8 cellular contexts compared by ENCODE assay signal in the genomic region with DNA sequence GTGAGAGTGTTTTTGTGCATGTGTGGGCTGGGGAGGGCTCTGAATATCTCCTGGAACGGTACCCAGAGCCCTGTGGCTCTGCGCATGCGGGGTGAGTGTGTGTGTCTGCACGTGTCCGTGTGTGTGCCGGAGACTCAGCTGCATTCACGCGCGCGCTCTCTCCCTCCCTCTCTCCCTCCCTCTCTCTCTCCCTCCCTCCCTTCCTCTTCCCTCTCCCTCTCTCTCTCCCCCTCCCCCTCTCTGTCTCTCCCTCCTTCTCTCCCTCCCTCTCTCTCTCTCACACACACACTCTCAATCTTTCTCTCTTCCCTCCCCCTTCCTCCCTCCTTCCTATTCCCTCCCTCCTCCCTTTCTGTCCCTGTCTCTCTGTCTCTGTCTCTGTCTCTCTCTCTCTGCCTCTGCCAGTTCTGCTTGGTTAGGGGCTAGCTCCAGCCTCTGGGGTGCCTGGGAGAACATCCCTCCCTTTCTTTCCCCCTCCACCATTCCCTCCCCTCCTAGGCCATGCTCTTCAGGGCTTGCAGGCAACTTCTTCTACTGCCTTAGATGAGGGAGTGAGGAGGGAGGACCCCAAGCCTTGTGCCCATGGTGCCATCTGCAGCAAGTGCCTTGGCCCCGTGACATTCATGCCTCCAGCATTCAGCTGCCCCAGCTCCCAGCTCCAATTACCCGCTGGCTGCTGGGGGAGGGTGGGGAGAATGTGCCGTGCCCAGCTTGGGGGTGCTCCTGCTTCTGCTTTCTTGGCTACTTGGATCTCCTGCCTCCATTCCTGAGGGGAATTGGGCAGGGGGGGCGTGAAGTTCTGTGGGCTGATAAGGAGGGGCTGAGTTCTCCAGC. TPM values are rescaled to one million over a fixed set of nuclear protein-coding genes. Genes with fewer than 3 reads are reported as not detected.
DNase-seq lines count a peak whose midpoint lies in the region; ATAC-seq and TF ChIP-seq lines count a peak whose summit lies in the region.

No MANE protein-coding gene starts in this region.

- H3K14ac ChIP-seq in IMR-90 (replicated peaks; ENCODE audit: low read depth, low read length): peak overlapping the region; percentile 86

- BruUV-seq in IMR-90 (replicated peaks; lab: Mats Ljungman, UMichigan): no TSS peak

- peak overlapping the region; percentile 72 for H3K18ac ChIP-seq in IMR-90 (ENCODE audit: low read depth, low read length)

- ATAC-seq in IMR-90 (ENCODE audit: low read depth) (peak; percentile 53), GM19023 (IDR thresholded peaks at IDR 0.05; ENCODE audit: unreplicated experiment) (no peak)

- no peak for TF ChIP-seq EP300 in suprapubic skin (IDR thresholded peaks at IDR 0.05)

- peak overlapping the region; percentile 59 for H4K5ac ChIP-seq in IMR-90 (ENCODE audit: low read depth, low read length)

- DNase-seq in IMR-90 (peak; percentile 84), SJCRH30 (peak; percentile 79), activated gamma-delta T cell treated with Interleukin-2 at 50 U/mL for 16 hours (peak; percentile 72), germinal center (ENCODE audit: low spot score) (peak; percentile 45), osteoblast (ENCODE audit: insufficient read length, low spot score, missing footprints) (peak; percentile 96), suprapubic skin (ENCODE audit: low spot score in 2 of 2) (peak; percentile 94 to 95)

- peak overlapping the region; percentile 88 for H2BK20ac ChIP-seq in IMR-90 (ENCODE audit: low read depth, low read length)

- H3K9me1 ChIP-seq in IMR-90 (ENCODE audit: insufficient read depth, low read length): peaks cover 50% of the 10 kb centered on the region

- peaks cover 30 to 86% of the 10 kb centered on the region in 2 experiments for H3K79me1 ChIP-seq in IMR-90 (ENCODE audit: low read depth in 1 of 2, low read length in 2 of 2)

- H3K4me1 ChIP-seq in BLaER1 treated with 17β-estradiol and CSF1 and Interleukin-3, amounts not matched to agents 10 nM and 100 nM: peaks cover 99 to 100% (median 100%) of the 10 kb centered on the region in 10 experiments
- H3K4me1 ChIP-seq in IMR-90 (ENCODE audit: control insufficient read depth, insufficient read depth, low read length) (peaks cover 57% of the 10 kb centered on the region), SJCRH30 (peaks cover 59% of the 10 kb centered on the region), osteoblast (ENCODE audit: insufficient read depth, low read length) (peaks cover 70% of the 10 kb centered on the region), suprapubic skin (peaks cover 98% of the 10 kb centered on the region)

- H3K9me3 ChIP-seq in BLaER1 treated with 17β-estradiol and CSF1 and Interleukin-3, amounts not matched to agents 10 nM and 100 nM (replicated peaks in 1 of 11): no peaks in the 10 kb centered on the region
- H3K9me3 ChIP-seq in IMR-90 (ENCODE audit: control insufficient read depth, insufficient read depth, low read length): no peaks in the 10 kb centered on the region
- no peaks in the 10 kb centered on the region for H3K9me3 ChIP-seq in SJCRH30 (replicated peaks)
- H3K9me3 ChIP-seq in osteoblast (ENCODE audit: low read depth, low read length): no peaks in the 10 kb centered on the region
- no peaks in the 10 kb centered on the region for H3K9me3 ChIP-seq in suprapubic skin

- peak overlapping the region; percentile 33 to 57 (median 45) for H3K4me3 ChIP-seq in BLaER1 treated with 17β-estradiol and CSF1 and Interleukin-3, amounts not matched to agents 10 nM and 100 nM
- H3K4me3 ChIP-seq in IMR-90 (ENCODE audit: insufficient read depth, low read depth, low read length): peak overlapping the region; percentile 23
- H3K4me3 ChIP-seq in SJCRH30: peak overlapping the region; percentile 48
- H3K4me3 ChIP-seq in osteoblast (ENCODE audit: insufficient read depth, low read length): peak overlapping the region; percentile 65
- H3K4me3 ChIP-seq in suprapubic skin: peak overlapping the region; percentile 39

- H3K79me2 ChIP-seq in osteoblast (ENCODE audit: insufficient read depth, low read length): peaks cover 49% of the 10 kb centered on the region

- no peak for TF ChIP-seq CTCF in IMR-90 (conservative IDR thresholded peaks at IDR 0.05; ENCODE audit: low read depth, low read length)
- TF ChIP-seq CTCF in osteoblast (IDR thresholded peaks at IDR 0.05; ENCODE audit: extremely low read depth, low read depth, low read length): no peak
- TF ChIP-seq CTCF in suprapubic skin (IDR thresholded peaks at IDR 0.05): no peak

- in situ Hi-C loops in IMR-90 (cut with MboI; ENCODE audit: low sequenced_read_pairs): no loop called here

- WGBS in IMR-90 (ENCODE audit: extremely low coverage in 2 of 2, insufficient read length in 1 of 2), 2 experiments: 0% methylated on average over 1 of the region's 14 CpGs; no CpG with 5 or more reads in 1 of the 2 experiments
- 2% methylated on average over 11 of the region's 14 CpGs for WGBS in suprapubic skin

- peak overlapping the region; percentile 96 for H3K4ac ChIP-seq in IMR-90 (ENCODE audit: low read depth, low read length)

- H3K36me3 ChIP-seq in BLaER1 treated with 17β-estradiol and CSF1 and Interleukin-3, amounts not matched to agents 10 nM and 100 nM: no peaks in the 10 kb centered on the region
- H3K36me3 ChIP-seq in IMR-90 (ENCODE audit: control insufficient read depth, insufficient read depth, low read length) (no peaks in the 10 kb centered on the region), SJCRH30 (no peaks in the 10 kb centered on the region), osteoblast (ENCODE audit: insufficient read depth, low read length) (no peaks in the 10 kb centered on the region), suprapubic skin (peaks cover under 1% of the 10 kb centered on the region)

- peak overlapping the region; percentile 61 to 85 (median 76) for H3K9ac ChIP-seq in BLaER1 treated with 17β-estradiol and CSF1 and Interleukin-3, amounts not matched to agents 10 nM and 100 nM
- H3K9ac ChIP-seq in IMR-90 (ENCODE audit: low read depth, low read length): peak overlapping the region; percentile 40

- peak overlapping the region; percentile 63 to 93 (median 85); a peak in 21 of 22 replicates for H3K27ac ChIP-seq in BLaER1 treated with 17β-estradiol and CSF1 and Interleukin-3, amounts not matched to agents 10 nM and 100 nM
- peak overlapping the region; percentile 56 for H3K27ac ChIP-seq in IMR-90 (ENCODE audit: insufficient read depth, low read length)
- H3K27ac ChIP-seq in SJCRH30: 0 out of 2 replicates have a peak overlapping the region, but pooled peaks have one; percentile 5
- peak overlapping the region; percentile 71 for H3K27ac ChIP-seq in osteoblast (ENCODE audit: low read depth, low read length)
- peak overlapping the region; percentile 91 for H3K27ac ChIP-seq in suprapubic skin

- TF ChIP-seq RAD21 in IMR-90 (IDR thresholded peaks at IDR 0.05; ENCODE audit: low read length): no peak

- peak overlapping the region; percentile 99 for H2AK9ac ChIP-seq in IMR-90 (replicated peaks; ENCODE audit: low read depth, low read length, poor library complexity)

- dilution Hi-C loops in IMR-90 (cut with HindIII; ENCODE audit: low sequenced_read_pairs, unreplicated experiment): no loop called here

- peak overlapping the region; percentile 93 to 99 (median 97) for H3K4me2 ChIP-seq in BLaER1 treated with 17β-estradiol and CSF1 and Interleukin-3, amounts not matched to agents 10 nM and 100 nM
- H3K4me2 ChIP-seq in IMR-90 (ENCODE audit: low read depth, low read length): peak overlapping the region; percentile 90
- H3K4me2 ChIP-seq in osteoblast (ENCODE audit: insufficient read depth, low read length): peak overlapping the region; percentile 82

- peak overlapping the region; percentile 95 for H2AK5ac ChIP-seq in IMR-90 (ENCODE audit: low read depth, low read length)

- CTCF ChIA-PET in IMR-90 (lab: Yijun Ruan, JAX): interaction anchor here (0.9 to 1.3 kb wide), 2 partner anchors 11 to 17 kb away, joined by 3 read pairs; no protein-coding TSS in a partner anchor

- TF ChIP-seq POLR2A in IMR-90 (IDR thresholded peaks at IDR 0.05; ENCODE audit: low read depth, low read length): no peak
- no peak for TF ChIP-seq POLR2A in suprapubic skin (IDR thresholded peaks at IDR 0.05)

- H2BK5ac ChIP-seq in IMR-90 (ENCODE audit: low read depth, low read length, poor library complexity, severe bottlenecking): peak overlapping the region; percentile 74

- H2AFZ ChIP-seq in IMR-90 (replicated peaks; ENCODE audit: low read length, poor library complexity) (peak overlapping the region; percentile 95), osteoblast (ENCODE audit: low read length) (peak overlapping the region; percentile 77)

- peak overlapping the region; percentile 82 for H2BK120ac ChIP-seq in IMR-90 (ENCODE audit: low read depth, low read length)

- H3K56ac ChIP-seq in IMR-90 (ENCODE audit: extremely low read depth, insufficient read depth, low read length): peak overlapping the region; percentile 64; the same call in 1 of the 2 replicates

- peak overlapping the region; percentile 55; the same call in 2 of the 3 replicates for H2BK15ac ChIP-seq in IMR-90 (ENCODE audit: low read depth, low read length)

- intact Hi-C loops in IMR-90 (cut with micrococcal nuclease): loop anchor here (2.0 kb wide), 1 partner anchor 42 kb away; no protein-coding TSS in a partner anchor

- H3K23ac ChIP-seq in IMR-90 (ENCODE audit: low read depth, low read length): peak overlapping the region; percentile 97

- no peaks in the 10 kb centered on the region for H3K27me3 ChIP-seq in BLaER1 treated with 17β-estradiol and CSF1 and Interleukin-3, amounts not matched to agents 10 nM and 100 nM
- no peaks in the 10 kb centered on the region for H3K27me3 ChIP-seq in IMR-90 (ENCODE audit: control insufficient read depth, insufficient read depth, low read length)
- no peaks in the 10 kb centered on the region for H3K27me3 ChIP-seq in SJCRH30
- no peaks in the 10 kb centered on the region for H3K27me3 ChIP-seq in osteoblast (ENCODE audit: insufficient read depth, low read length)
- H3K27me3 ChIP-seq in suprapubic skin: no peaks in the 10 kb centered on the region

- POLR2A ChIA-PET in IMR-90 (lab: Charles Lee; ENCODE audit: unreplicated experiment): no interaction called here

- peak overlapping the region; percentile 33 to 99 for H4K8ac ChIP-seq in IMR-90 (ENCODE audit: low read depth in 2 of 2, low read length in 2 of 2)

- H4K20me1 ChIP-seq in BLaER1 treated with 17β-estradiol and CSF1 and Interleukin-3, amounts not matched to agents 10 nM and 100 nM: peaks cover 0 to 7% (median 0%) of the 10 kb centered on the region in 11 experiments; a peak in 2 of 22 replicates
- H4K20me1 ChIP-seq in IMR-90 (ENCODE audit: insufficient read depth, low read length) (peaks cover 34% of the 10 kb centered on the region), osteoblast (ENCODE audit: insufficient read depth, low read length) (peaks cover 39% of the 10 kb centered on the region)

- H4K91ac ChIP-seq in IMR-90 (ENCODE audit: insufficient read depth, low read depth, low read length): peak overlapping the region; percentile 81

RNA-seq across cellular contexts. Expression of a gene that starts 6.4 kb away (rescaled TPM):
- total RNA-seq in IMR-90 (2012; rRNA removed): 20.8 and 22.0 TPM in 2 replicates
- 21.9 and 23.4 TPM in 2 replicates for polyA plus RNA-seq in IMR-90 (2012; rRNA removed)
- 22.4 and 25.8 TPM in 2 replicates for polyA plus RNA-seq in IMR-90 (2012; cell fraction: cytosol; rRNA removed)
- polyA plus RNA-seq in IMR-90 (2012; cell fraction: nucleus; rRNA removed; ENCODE audit: low replicate concordance): 17.8 and 22.5 TPM in 2 replicates
- total RNA-seq in SJCRH30 (2014; rRNA removed; shearing (Covaris generic)): 13.3 and 14.4 TPM in 2 replicates
- 30.6 and 33.3 TPM in 2 replicates for total RNA-seq in osteoblast
- 10 to 100 TPM; 32.6 to 69.9 (median 48.9) TPM for total RNA-seq in suprapubic skin

RNA-seq across cellular contexts. Expression of a gene that starts 14.9 kb away (rescaled TPM):
- 18.6 and 25.8 TPM in 2 replicates for total RNA-seq in IMR-90 (2012; rRNA removed)
- polyA plus RNA-seq in IMR-90 (2012; rRNA removed): 73.6 and 79.0 TPM in 2 replicates
- polyA plus RNA-seq in IMR-90 (2012; cell fraction: cytosol; rRNA removed): 29.9 and 49.0 TPM in 2 replicates
- polyA plus RNA-seq in IMR-90 (2012; cell fraction: nucleus; rRNA removed; ENCODE audit: low replicate concordance): 167 and 365 TPM in 2 replicates
- total RNA-seq in SJCRH30 (2014; rRNA removed; shearing (Covaris generic)): 41.8 and 55.0 TPM in 2 replicates
- 33.6 and 36.6 TPM in 2 replicates for total RNA-seq in osteoblast
- 100 to 1,000 TPM in 1 of 4 donors, 10 to 100 TPM in 3; 67.4 to 198 (median 80.3) TPM for total RNA-seq in suprapubic skin

RNA-seq across cellular contexts. Expression of a gene that starts 31.3 kb away (rescaled TPM):
- total RNA-seq in IMR-90 (2012; rRNA removed) (0.28 and 0.36 TPM in 2 replicates), osteoblast (5.1 and 7.1 TPM in 2 replicates), suprapubic skin (100 to 1,000 TPM in 2 of 4 donors, 10 to 100 TPM in 2; 62.1 to 184 (median 96.0) TPM)
- polyA plus RNA-seq in IMR-90 (2012; rRNA removed): 4.4 and 7.2 TPM in 2 replicates
- 4.1 and 8.6 TPM in 2 replicates for polyA plus RNA-seq in IMR-90 (2012; cell fraction: cytosol; rRNA removed)
- 11.1 and 25.2 TPM in 2 replicates for polyA plus RNA-seq in IMR-90 (2012; cell fraction: nucleus; rRNA removed; ENCODE audit: low replicate concordance)
- total RNA-seq in SJCRH30 (2014; rRNA removed; shearing (Covaris generic)): 1.0 and 1.4 TPM in 2 replicates

RNA-seq across cellular contexts. Expression of a gene that starts 52.6 kb away (rescaled TPM):
- total RNA-seq in IMR-90 (2012; rRNA removed): 28.3 and 29.7 TPM in 2 replicates
- 38.4 and 48.4 TPM in 2 replicates for polyA plus RNA-seq in IMR-90 (2012; rRNA removed)
- polyA plus RNA-seq in IMR-90 (2012; cell fraction: cytosol; rRNA removed): 12.2 and 14.7 TPM in 2 replicates
- polyA plus RNA-seq in IMR-90 (2012; cell fraction: nucleus; rRNA removed; ENCODE audit: low replicate concordance): 45.5 and 129 TPM in 2 replicates
- total RNA-seq in SJCRH30 (2014; rRNA removed; shearing (Covaris generic)): 72.9 and 76.1 TPM in 2 replicates
- 53.3 and 60.1 TPM in 2 replicates for total RNA-seq in osteoblast
- total RNA-seq in suprapubic skin: 100 to 1,000 TPM in 1 of 4 donors, 10 to 100 TPM in 3; 69.3 to 166 (median 86.9) TPM

RNA-seq across cellular contexts. Expression of a gene that starts 53.9 kb away (rescaled TPM):
- total RNA-seq in IMR-90 (2012; rRNA removed) (not detected in 2 replicates), osteoblast (not detected in 2 replicates), suprapubic skin (1 to 10 TPM in 1 of 4 donors, not detected in 3; 5.0 TPM)
- not detected in 2 replicates for polyA plus RNA-seq in IMR-90 (2012; rRNA removed)
- polyA plus RNA-seq in IMR-90 (2012; cell fraction: cytosol; rRNA removed): 0.03 and 0.05 TPM in 2 replicates
- polyA plus RNA-seq in IMR-90 (2012; cell fraction: nucleus; rRNA removed; ENCODE audit: low replicate concordance): 0.04 TPM in 1 of 2 replicates, not detected in the other
- total RNA-seq in SJCRH30 (2014; rRNA removed; shearing (Covaris generic)): 0.55 and 1.4 TPM in 2 replicates

Comparison
In these comparisons a context has a peak if more than half of its experiments do, and no peak if none do; other contexts are left out.
1. H3K27ac ChIP-seq: peak in every context shown above with its lines; median percentile 91 in suprapubic skin; 85 in BLaER1 treated with 17β-estradiol and CSF1 and Interleukin-3, amounts not matched to agents 10 nM and 100 nM; 71 in osteoblast; 56 in IMR-90; 5 in SJCRH30.
2. DNase-seq: peak in every context shown above with its lines; median percentile 96 in osteoblast; 94 in suprapubic skin; 84 in IMR-90; 79 in SJCRH30; 72 in activated gamma-delta T cell treated with Interleukin-2 at 50 U/mL for 16 hours; 45 in germinal center.